In genomic region chr20:6739406-6739805, GRCh38 we compare ENCODE assay signal across 26 cellular contexts. TPM values are rescaled to one million over a fixed set of nuclear protein-coding genes. Genes with fewer than 3 reads are reported as not detected.
"Had no signal": no experiment of that assay in that cellular context is flagged by ENCODE, and none has a peak within 500 bp of the region (broad histone marks: within the 10 kb centered on the region; RNA-seq: fewer than 3 reads in every experiment).

No MANE protein-coding gene starts in this region.

- H3K27ac ChIP-seq: ascending aorta, SJSA1 had no signal

- H3K36me3 ChIP-seq: ascending aorta, SJSA1 had no signal

- H3K4me3 ChIP-seq: ascending aorta, SJSA1 had no signal

- ATAC-seq: activated CD8-positive, alpha-beta memory T cell treated with anti-CD3 and anti-CD28 coated beads, Interleukin-2, amount 10 ng/mL, durations not matched to agents 7 days and 5 days; Panc1; SK-N-SH treated with all-trans-retinoic acid at 6 μM for 48 hours; WTC11 had no signal

- H3K9me3 ChIP-seq: ascending aorta, SJSA1 had no signal

- DNase-seq: activated CD4-positive, alpha-beta T cell treated with anti-CD3 and anti-CD28 coated beads for 48 hours; activated CD4-positive, alpha-beta T cell treated with anti-CD3 and anti-CD28 coated beads, Interleukin-2, amount 50 U/mL, for 4 hours; activated CD4-positive, CD25-positive, alpha-beta regulatory T cell treated with anti-CD3 and anti-CD28 coated beads, Interleukin-2, amount 50 U/mL, for 72 hours; activated CD8-positive, alpha-beta memory T cell treated with anti-CD3 and anti-CD28 coated beads, Interleukin-2, amount 10 ng/mL, durations not matched to agents 7 days and 5 days; activated effector memory CD4-positive, alpha-beta T cell treated with Interleukin-2 at 50 U/mL for 16 hours; activated naive CD4-positive, alpha-beta T cell; activated T-cell treated with anti-CD3 and anti-CD28 coated beads, Interleukin-2, amount 50 U/mL, for 24 hours; MM.1S; NCI-H1105; NCI-H1436; NCI-H1694 treated with DMSO at 0.1 percent for 48 hours; NCI-H2029 treated with DMSO at 0.1 percent for 48 hours; NCI-H345; NCI-H510A; NCI-H526 treated with DMSO at 0.1 percent for 48 hours; NK-92 treated with Interleukin-12 subunit alpha and Interleukin-12 subunit beta, amount 100 ng/mL, for 24 hours; OCI-M1; RPMI8226; SHP77; SW 1271 had no signal

- H3K27me3 ChIP-seq: ascending aorta, SJSA1 had no signal

- H3K4me1 ChIP-seq: SJSA1 had no signal

RNA-seq across cellular contexts. Expression of gene BMP2, which starts 28.1 kb away (rescaled TPM):
- total RNA-seq: activated CD8-positive, alpha-beta memory T cell treated with anti-CD3 and anti-CD28 coated beads, Interleukin-2, amount 10 ng/mL, durations not matched to agents 7 days and 5 days; T-helper 1 cell treated with Interleukin-12 subunit alpha and Interleukin-12 subunit beta and Interleukin-4 antibody, amounts not matched to agents 30 ng/mL and 1 ng/mL, for 36 hours had no signal
